Comparison of ENCODE assay signal across 23 cellular contexts in genomic region chrX:67601771-67602170, GRCh38. TPM values are rescaled to one million over a fixed set of nuclear protein-coding genes. Genes with fewer than 3 reads are reported as not detected.
DNase-seq lines count a peak whose midpoint lies in the region; ATAC-seq, FAIRE-seq and TF ChIP-seq lines count a peak whose summit lies in the region.
"Had no signal": no experiment of that assay in that cellular context is flagged by ENCODE, and none has a peak within 500 bp of the region (broad histone marks: within the 10 kb centered on the region; RNA-seq: fewer than 3 reads in every experiment).

No MANE protein-coding gene starts in this region.

- H3K4me1 ChIP-seq in skeletal muscle satellite cell (ENCODE audit: control insufficient read depth, insufficient read depth, low read length), result peaks cover 51% of the 10 kb centered on the region

- H3K27me3 ChIP-seq in skeletal muscle satellite cell (ENCODE audit: control insufficient read depth, insufficient read depth, low read length), result no peaks in the 10 kb centered on the region

- no peaks in the 10 kb centered on the region for H3K9me3 ChIP-seq in skeletal muscle satellite cell (replicated peaks; ENCODE audit: low read length)
- H3K9me3 ChIP-seq: HAP-1 had no signal

- no peak for FAIRE-seq in D721Med (lab: Jason Lieb, UNC)
- FAIRE-seq: GM12878 had no signal

- TF ChIP-seq CTCF in astrocyte of the spinal cord (IDR thresholded peaks at IDR 0.05; ENCODE audit: low read depth, low read length) (no peak), D721Med (IDR thresholded peaks at IDR 0.05; ENCODE audit: insufficient read depth, missing control alignments) (no peak)

- in situ Hi-C loops in astrocyte of the spinal cord (cut with HindIII; ENCODE audit: low sequenced_read_pairs), result no loop called here

- H3K4me2 ChIP-seq in skeletal muscle satellite cell (ENCODE audit: low read length), result peak overlapping the region; percentile 28
- H3K4me2 ChIP-seq: GM23338, KMS-11 had no signal

- H3K9ac ChIP-seq in skeletal muscle satellite cell (ENCODE audit: low read depth, low read length), result peak overlapping the region; percentile 26
- H3K9ac ChIP-seq: KMS-11 had no signal

- no peak overlapping the region for H3K4me3 ChIP-seq in astrocyte of the spinal cord (ENCODE audit: low read depth, low read length)
- no peak overlapping the region for H3K4me3 ChIP-seq in skeletal muscle satellite cell (ENCODE audit: low read length)
- H3K4me3 ChIP-seq: GM12878, GM23338, HAP-1 had no signal

- DNase-seq in EH (ENCODE audit: low read depth), result peak; percentile 54
- peak; percentile 38 for DNase-seq in M059J (ENCODE audit: low read depth)
- peak; percentile 23 for DNase-seq in astrocyte of the spinal cord (ENCODE audit: low read depth, low spot score)
- DNase-seq in 8988T, result no peak
- no peak for DNase-seq in D721Med (ENCODE audit: insufficient read length, low spot score)
- DNase-seq: DMS53, IMR-90, NCI-H1417, NCI-H1694 treated with DMSO at 0.1 percent for 48 hours, NCI-H446, NCI-H526, OCI-M1, RPMI8226, SHP77 had no signal

- no peak for ATAC-seq in GM21390 (IDR thresholded peaks at IDR 0.05; ENCODE audit: unreplicated experiment)
- ATAC-seq: GM12878, GM23338, SK-N-SH treated with all-trans-retinoic acid at 6 μM for 48 hours had no signal

- no peaks in the 10 kb centered on the region for H3K36me3 ChIP-seq in skeletal muscle satellite cell (ENCODE audit: insufficient read depth, low read length)
- H3K36me3 ChIP-seq: HAP-1 had no signal

RNA-seq across cellular contexts. Expression of gene AR, which starts 58.0 kb away (rescaled TPM):
- 2.7 and 4.2 TPM in 2 replicates for total RNA-seq in M059J (2014; rRNA removed; shearing (Covaris generic))
- total RNA-seq in skeletal muscle satellite cell (2012; rRNA removed), result 8.3 and 9.1 TPM in 2 replicates
- total RNA-seq: B cell, GM12878, MCF 10A had no signal

Comparison
In these comparisons a context has a peak if more than half of its experiments do, and no peak if none do; other contexts are left out.
1. DNase-seq: peak in EH (single experiment), M059J (single experiment) and astrocyte of the spinal cord (single experiment); none in 8988T (single experiment) and D721Med (single experiment).